8 cellular contexts compared by ENCODE assay signal in the genomic region with DNA sequence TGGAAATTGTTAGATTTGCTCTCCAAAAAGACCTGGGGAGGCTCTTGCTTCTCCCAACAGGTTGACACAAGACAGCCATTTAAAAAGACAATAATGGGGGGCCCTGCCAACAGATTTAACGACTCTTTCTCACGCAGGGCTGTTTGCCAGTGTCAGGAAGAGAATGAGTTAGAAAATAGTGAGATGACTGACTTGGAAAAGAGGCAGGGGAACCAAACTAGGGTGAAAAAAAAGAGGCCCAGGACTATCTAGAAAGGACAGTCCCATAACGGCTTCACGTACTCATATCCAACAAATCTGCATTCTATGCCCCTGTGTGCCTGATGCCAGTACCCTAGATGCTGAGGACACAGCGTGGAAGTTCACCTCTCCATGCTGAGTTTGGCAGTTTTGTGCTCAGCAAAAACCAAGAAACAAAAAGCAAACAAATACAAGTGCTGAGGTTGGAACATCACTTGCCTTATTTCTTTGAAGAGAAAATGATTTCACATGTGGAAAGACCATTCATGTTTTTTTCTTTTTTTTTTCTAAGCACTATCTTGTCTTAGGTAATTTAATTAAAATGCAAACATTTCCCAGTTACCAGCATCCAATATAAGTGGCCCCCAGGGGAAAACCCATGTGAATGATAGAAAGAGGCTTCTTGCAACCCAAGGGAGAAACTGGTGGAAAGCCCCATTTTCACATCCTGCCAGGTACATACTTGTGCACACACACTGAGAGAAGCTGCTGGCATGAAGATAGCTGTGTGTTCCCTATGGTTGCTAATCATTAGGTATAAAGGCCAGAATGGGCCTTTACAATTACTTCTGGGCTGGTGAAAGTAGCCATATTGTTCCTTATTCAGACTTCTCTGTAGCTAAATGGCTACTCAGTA. TPM values are rescaled to one million over a fixed set of nuclear protein-coding genes. Genes with fewer than 3 reads are reported as not detected.
DNase-seq lines count a peak whose midpoint lies in the region; ATAC-seq and TF ChIP-seq lines count a peak whose summit lies in the region.

No MANE protein-coding gene starts in this region.

- TF ChIP-seq CTCF in type B pancreatic cell (conservative IDR thresholded peaks at IDR 0.05) (no peak), esophagus squamous epithelium (IDR thresholded peaks at IDR 0.05) (no peak)

- intact Hi-C loops in esophagus squamous epithelium (cut with DNase I) = loop anchor here (10.0 kb wide), 1 partner anchor 77 kb away; no protein-coding TSS in a partner anchor

- H3K4me3 ChIP-seq in esophagus squamous epithelium = no peak overlapping the region

- H3K4me3 Mint-ChIP-seq in naive B cell (peak overlapping the region in 7 of 8 donors; percentile 23 to 75 (median 53)), type B pancreatic cell (no peak overlapping the region)

- H3K27ac ChIP-seq in KOPT-K1 (ENCODE audit: low read depth, low read length, poor library complexity, severe bottlenecking) (peak overlapping the region; percentile 27), esophagus squamous epithelium (peak overlapping the region in 1 of 4 donors; percentile 27)

- H3K4me1 ChIP-seq in esophagus squamous epithelium = peaks cover 12 to 57% (median 29%) of the 10 kb centered on the region in 3 donors

- peak; percentile 55 for DNase-seq in naive B cell
- DNase-seq in type B pancreatic cell (ENCODE audit: extremely low spot score, unreplicated experiment) = no peak
- DNase-seq in NCI-H226 = no peak
- DNase-seq in NOMO-1 treated with DMSO at 0.1 percent for 48 hours (lab: John Stamatoyannopoulos, UW; ENCODE audit: unreplicated experiment) = no peak
- DNase-seq in esophagus squamous epithelium (lab: John Stamatoyannopoulos, UW) = no peak

- TF ChIP-seq POLR2A in esophagus squamous epithelium (IDR thresholded peaks at IDR 0.05) = no peak

- H3K36me3 Mint-ChIP-seq in naive B cell = peaks cover 0 to 3% of the 10 kb centered on the region in 2 donors
- H3K36me3 Mint-ChIP-seq in type B pancreatic cell = no peaks in the 10 kb centered on the region

- peaks cover 61 to 94% (median 71%) of the 10 kb centered on the region in 3 donors for H3K4me1 Mint-ChIP-seq in naive B cell
- H3K4me1 Mint-ChIP-seq in type B pancreatic cell (ENCODE audit: unreplicated experiment) = peaks cover 8% of the 10 kb centered on the region

- no peaks in the 10 kb centered on the region for H3K27me3 Mint-ChIP-seq in naive B cell
- no peaks in the 10 kb centered on the region for H3K27me3 Mint-ChIP-seq in type B pancreatic cell

- H3K9me3 ChIP-seq in KOPT-K1 (ENCODE audit: insufficient read depth, low read length, poor library complexity, severe bottlenecking) (no peaks in the 10 kb centered on the region), esophagus squamous epithelium (no peaks in the 10 kb centered on the region)

- no peaks in the 10 kb centered on the region for H3K27me3 ChIP-seq in esophagus squamous epithelium

- 43 to 44% methylated on average over 5 of the region's 5 CpGs for WGBS in esophagus squamous epithelium, 2 donors

- H3K27ac Mint-ChIP-seq in naive B cell = peak overlapping the region; percentile 90 to 99 (median 94)
- H3K27ac Mint-ChIP-seq in type B pancreatic cell = no peak overlapping the region

- H3K9me3 Mint-ChIP-seq in naive B cell (no peaks in the 10 kb centered on the region), type B pancreatic cell (no peaks in the 10 kb centered on the region)

- H3K36me3 ChIP-seq in KOPT-K1 (ENCODE audit: insufficient read depth, low read length) (peaks cover 29% of the 10 kb centered on the region), esophagus squamous epithelium (no peaks in the 10 kb centered on the region)

- ATAC-seq in GM18511 (IDR thresholded peaks at IDR 0.05; ENCODE audit: unreplicated experiment) (peak; percentile 76), GM21619 (IDR thresholded peaks at IDR 0.05; ENCODE audit: unreplicated experiment) (peak; percentile 76), naive B cell (ENCODE audit: low read depth in 2 of 2) (peak; percentile 76 to 83)

RNA-seq across cellular contexts. Expression of a gene that starts 10.6 kb away (rescaled TPM):
- polyA plus RNA-seq in naive B cell (ENCODE audit: low read depth in 6 of 6) = 100 to 1,000 TPM in 1 of 6 donors, 10 to 100 TPM in 5; 67.8 to 119 (median 95.5) TPM
- total RNA-seq in type B pancreatic cell (ENCODE audit: low replicate concordance) = 7.0 and 19.2 TPM in 2 replicates
- total RNA-seq in esophagus squamous epithelium = 10 to 100 TPM in 1 of 4 donors, 1 to 10 TPM in 3; 2.2 to 17.5 (median 6.0) TPM
